Comparison of ENCODE assay signal across 15 cellular contexts in the genomic region with DNA sequence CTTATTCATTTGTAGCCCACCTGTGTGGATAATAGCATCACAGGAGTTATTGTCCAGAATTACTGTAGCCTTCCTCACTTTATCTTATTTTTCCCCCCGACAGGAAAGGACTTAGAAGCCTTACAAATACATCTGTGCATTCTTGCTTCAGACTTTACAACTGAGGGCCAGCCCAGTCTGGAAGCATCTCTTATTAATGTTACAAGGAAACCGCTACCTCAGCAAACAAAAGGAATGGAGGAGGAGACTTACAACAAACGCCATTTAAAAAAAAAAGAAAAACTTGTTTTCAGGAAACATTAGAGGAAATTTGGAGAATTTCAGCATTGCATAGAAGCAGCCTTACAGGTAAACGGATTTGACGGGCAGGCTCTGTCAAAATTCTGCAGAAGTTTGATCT.
"Had no signal": no experiment of that assay in that cellular context is flagged by ENCODE, and none has a peak within 500 bp of the region (broad histone marks: within the 10 kb centered on the region; RNA-seq: fewer than 3 reads in every experiment).

No MANE protein-coding gene starts in this region.

- H3K9me3 ChIP-seq: prostate gland, right lobe of liver, spleen, uterus had no signal

- H3K36me3 ChIP-seq: prostate gland, uterus had no signal

- H3K9me3 Mint-ChIP-seq: activated naive CD4-positive, alpha-beta T cell treated with anti-CD3 and anti-CD28 coated beads, Interleukin-2, amount 10 ng/mL, durations not matched to agents 7 days and 5 days; natural killer cell had no signal

- H3K27me3 Mint-ChIP-seq: activated naive CD4-positive, alpha-beta T cell treated with anti-CD3 and anti-CD28 coated beads, Interleukin-2, amount 10 ng/mL, durations not matched to agents 7 days and 5 days had no signal

- DNase-seq: activated CD4-positive, alpha-beta T cell treated with anti-CD3 and anti-CD28 coated beads, Interleukin-2, amount 50 U/mL, for 48 hours; activated CD8-positive, alpha-beta memory T cell treated with anti-CD3 and anti-CD28 coated beads, Interleukin-2, amount 50 U/mL, for 4 hours; activated naive CD4-positive, alpha-beta T cell treated with anti-CD3 and anti-CD28 coated beads, Interleukin-2, amount 10 ng/mL, durations not matched to agents 7 days and 5 days; central memory CD4-positive, alpha-beta T cell; cortex of kidney; effector memory CD4-positive, alpha-beta T cell; erythroblast; natural killer cell; right lobe of liver; spleen; stimulated activated CD4-positive, alpha-beta T cell treated with anti-CD3 and anti-CD28 coated beads, Interleukin-2, amount 100 ng/mL, for 24 hours; stimulated activated naive CD8-positive, alpha-beta T cell treated with anti-CD3 and anti-CD28 coated beads, Interleukin-15, Interleukin-2, amounts not matched to agents 100 U/mL and 50 U/mL, for 24 hours; uterus had no signal

- H3K4me1 ChIP-seq: prostate gland, uterus had no signal

- H3K27me3 ChIP-seq: right lobe of liver, spleen, uterus had no signal

- H3K27ac ChIP-seq: uterus had no signal

- H3K4me3 ChIP-seq: prostate gland, right lobe of liver, spleen, uterus had no signal

- H3K4me3 Mint-ChIP-seq: activated naive CD4-positive, alpha-beta T cell treated with anti-CD3 and anti-CD28 coated beads, Interleukin-2, amount 10 ng/mL, durations not matched to agents 7 days and 5 days; natural killer cell had no signal

- ATAC-seq: activated CD4-positive, CD25-positive, alpha-beta regulatory T cell treated with anti-CD3 and anti-CD28 coated beads, Interleukin-2, amount 50 U/mL, for 24 hours; natural killer cell; stimulated activated naive CD8-positive, alpha-beta T cell treated with anti-CD3 and anti-CD28 coated beads, Interleukin-15, Interleukin-2, amounts not matched to agents 100 U/mL and 50 U/mL, for 24 hours had no signal

- H3K4me1 Mint-ChIP-seq: activated naive CD4-positive, alpha-beta T cell treated with anti-CD3 and anti-CD28 coated beads, Interleukin-2, amount 10 ng/mL, durations not matched to agents 7 days and 5 days; natural killer cell had no signal

- H3K36me3 Mint-ChIP-seq: natural killer cell had no signal

- H3K27ac Mint-ChIP-seq: activated naive CD4-positive, alpha-beta T cell treated with anti-CD3 and anti-CD28 coated beads, Interleukin-2, amount 10 ng/mL, durations not matched to agents 7 days and 5 days had no signal
